In genomic region chr2:234564719-234565118, GRCh38 we compare ENCODE assay signal across 13 cellular contexts.
A peak's percentile ranks its signal among the peaks of the same experiment; 100 is the strongest.
DNase-seq lines count a peak whose midpoint lies in the region; FAIRE-seq and TF ChIP-seq lines count a peak whose summit lies in the region.
"Had no signal": no experiment of that assay in that cellular context is flagged by ENCODE, and none has a peak within 500 bp of the region (broad histone marks: within the 10 kb centered on the region; RNA-seq: fewer than 3 reads in every experiment).

No MANE protein-coding gene starts in this region.

- no peaks in the 10 kb centered on the region for H3F3A ChIP-seq in smooth muscle cell (ENCODE audit: low read depth)

- peaks cover 10% of the 10 kb centered on the region for H3K9me3 Mint-ChIP-seq in mesothelial cell of epicardium
- H3K9me3 Mint-ChIP-seq: activated CD4-positive, alpha-beta T cell treated with anti-CD3 and anti-CD28 coated beads, Interleukin-2, amount 10 ng/mL, durations not matched to agents 24 days and 14 days had no signal

- H3K9me1 ChIP-seq in endothelial cell of umbilical vein (replicated peaks; ENCODE audit: control insufficient read depth, extremely low read depth, insufficient read depth, low read length) = no peaks in the 10 kb centered on the region

- H3K4me1 Mint-ChIP-seq in mesothelial cell of epicardium = peaks cover 7% of the 10 kb centered on the region
- H3K4me1 Mint-ChIP-seq: activated CD4-positive, alpha-beta T cell treated with anti-CD3 and anti-CD28 coated beads, Interleukin-2, amount 10 ng/mL, durations not matched to agents 24 days and 14 days had no signal

- dilution Hi-C loops in endothelial cell of umbilical vein (cut with MboI; ENCODE audit: extremely low pct_ligation_motif_present, low sequenced_read_pairs) = loop anchor here (25.0 kb wide), 1 partner anchor 548 kb away; no protein-coding TSS in a partner anchor

- DNase-seq in NCI-H2029 treated with DMSO at 0.1 percent for 48 hours (lab: John Stamatoyannopoulos, UW) = peak; percentile 32
- no peak for DNase-seq in NCI-H2029 (lab: John Stamatoyannopoulos, UW)
- DNase-seq in NCI-H69 (lab: John Stamatoyannopoulos, UW) = peak; percentile 86
- peak; percentile 12 for DNase-seq in endothelial cell of umbilical vein (ENCODE audit: low read depth, low spot score)
- no peak for DNase-seq in smooth muscle cell (lab: John Stamatoyannopoulos, UW; ENCODE audit: unreplicated experiment)
- DNase-seq in HEK293T (ENCODE audit: extremely low spot score) = no peak
- no peak for DNase-seq in right atrium auricular region (ENCODE audit: low spot score)
- DNase-seq in mesothelial cell of epicardium (ENCODE audit: low spot score in 2 of 2, unreplicated experiment in 2 of 2) = no peak
- DNase-seq: activated CD4-positive, alpha-beta T cell treated with anti-CD3 and anti-CD28 coated beads, Interleukin-2, amount 10 ng/mL, durations not matched to agents 24 days and 14 days; body of pancreas; upper lobe of right lung had no signal

- no peak for TF ChIP-seq POLR2A in endothelial cell of umbilical vein (IDR thresholded peaks at IDR 0.05; ENCODE audit: low read depth, low read length)

- H3K4me2 ChIP-seq in endothelial cell of umbilical vein (ENCODE audit: insufficient read depth, low read length) = no peak overlapping the region
- H3K4me2 ChIP-seq in smooth muscle cell = no peak overlapping the region

- no peaks in the 10 kb centered on the region for H4K20me1 ChIP-seq in endothelial cell of umbilical vein (replicated peaks; ENCODE audit: control insufficient read depth, extremely low read depth, insufficient read depth, low read length)
- no peaks in the 10 kb centered on the region for H4K20me1 ChIP-seq in smooth muscle cell (ENCODE audit: low read depth)

- intact Hi-C loops in endothelial cell of umbilical vein (cut with micrococcal nuclease) = no loop called here

- H3K9me3 ChIP-seq in endothelial cell of umbilical vein (replicated peaks; ENCODE audit: control insufficient read depth, insufficient read depth, low read length) = no peaks in the 10 kb centered on the region
- H3K9me3 ChIP-seq in smooth muscle cell (replicated peaks; ENCODE audit: low read depth) = no peaks in the 10 kb centered on the region
- no peaks in the 10 kb centered on the region for H3K9me3 ChIP-seq in right atrium auricular region
- H3K9me3 ChIP-seq: body of pancreas, upper lobe of right lung had no signal

- no TSS peak for BruUV-seq in endothelial cell of umbilical vein (replicated peaks; lab: Mats Ljungman, UMichigan)

- peaks cover 4% of the 10 kb centered on the region for H3K36me3 Mint-ChIP-seq in mesothelial cell of epicardium

- peak in 1 of 2 donors; percentile 4 for TF ChIP-seq CTCF in endothelial cell of umbilical vein (IDR thresholded peaks at IDR 0.05; ENCODE audit: extremely low read depth in 1 of 2, insufficient read depth in 1 of 2, low read depth in 1 of 2, low read length in 2 of 2)
- TF ChIP-seq CTCF in smooth muscle cell (IDR thresholded peaks at IDR 0.05; ENCODE audit: borderline replicate concordance, insufficient read depth, poor library complexity, severe bottlenecking) = peak; percentile 18
- no peak for TF ChIP-seq CTCF in right atrium auricular region (IDR thresholded peaks at IDR 0.05)
- TF ChIP-seq CTCF in mesothelial cell of epicardium (IDR thresholded peaks at IDR 0.05; ENCODE audit: unreplicated experiment) = no peak

- no peak overlapping the region for H3K27ac ChIP-seq in endothelial cell of umbilical vein (ENCODE audit: insufficient read depth, low read depth, low read length)
- no peak overlapping the region for H3K27ac ChIP-seq in smooth muscle cell (ENCODE audit: low read depth)
- H3K27ac ChIP-seq in right atrium auricular region = no peak overlapping the region
- H3K27ac ChIP-seq: body of pancreas, upper lobe of right lung had no signal

- peaks cover 10% of the 10 kb centered on the region for H3K27me3 Mint-ChIP-seq in mesothelial cell of epicardium (ENCODE audit: low read depth)

- H2AFZ ChIP-seq in endothelial cell of umbilical vein (ENCODE audit: low read depth, low read length) (no peak overlapping the region), smooth muscle cell (ENCODE audit: low read depth) (no peak overlapping the region)

- no peak overlapping the region for H3K9ac ChIP-seq in endothelial cell of umbilical vein (replicated peaks; ENCODE audit: extremely low read depth, insufficient read depth, low read length)
- no peak overlapping the region for H3K9ac ChIP-seq in smooth muscle cell (ENCODE audit: low read depth)

- no peaks in the 10 kb centered on the region for H3K36me3 ChIP-seq in endothelial cell of umbilical vein (ENCODE audit: control insufficient read depth in 2 of 2, extremely low read depth in 1 of 2, insufficient read depth in 2 of 2, low read length in 2 of 2)
- no peaks in the 10 kb centered on the region for H3K36me3 ChIP-seq in smooth muscle cell (ENCODE audit: low read depth)
- no peaks in the 10 kb centered on the region for H3K36me3 ChIP-seq in right atrium auricular region
- H3K36me3 ChIP-seq: upper lobe of right lung had no signal

- 60% methylated on average over 2 of the region's 2 CpGs for WGBS in smooth muscle cell (ENCODE audit: low lambda C conversion rate)

- CTCF ChIA-PET in endothelial cell of umbilical vein (lab: Charles Lee) = interaction anchor here (0.7 to 2.0 kb wide), 12 partner anchors 8 to 553 kb away, joined by 3 to 17 read pairs (median 3); no protein-coding TSS in a partner anchor
- CTCF ChIA-PET in HEK293T (lab: Yijun Ruan, JAX) = interaction anchor here (0.8 kb wide), 1 partner anchor 17 kb away, joined by 4 read pairs; no protein-coding TSS in a partner anchor

- H3K79me2 ChIP-seq in endothelial cell of umbilical vein (ENCODE audit: control insufficient read depth, insufficient read depth, low read length) = no peaks in the 10 kb centered on the region
- no peaks in the 10 kb centered on the region for H3K79me2 ChIP-seq in smooth muscle cell (ENCODE audit: low read depth)

- H3K4me3 Mint-ChIP-seq in mesothelial cell of epicardium = no peak overlapping the region
- H3K4me3 Mint-ChIP-seq: activated CD4-positive, alpha-beta T cell treated with anti-CD3 and anti-CD28 coated beads, Interleukin-2, amount 10 ng/mL, durations not matched to agents 24 days and 14 days had no signal

- no peak for FAIRE-seq in endothelial cell of umbilical vein (lab: Jason Lieb, UNC)
- FAIRE-seq: A204.1, islet of Langerhans had no signal

- H3K4me3 ChIP-seq in endothelial cell of umbilical vein (replicated peaks in 1 of 3; ENCODE audit: insufficient read depth in 1 of 3, low read depth in 1 of 3, low read length in 3 of 3) = no peak overlapping the region
- H3K4me3 ChIP-seq in smooth muscle cell = no peak overlapping the region
- no peak overlapping the region for H3K4me3 ChIP-seq in right atrium auricular region
- H3K4me3 ChIP-seq: body of pancreas, upper lobe of right lung had no signal

- H3K27ac Mint-ChIP-seq in mesothelial cell of epicardium = no peak overlapping the region
- H3K27ac Mint-ChIP-seq: activated CD4-positive, alpha-beta T cell treated with anti-CD3 and anti-CD28 coated beads, Interleukin-2, amount 10 ng/mL, durations not matched to agents 24 days and 14 days had no signal

- H3K4me1 ChIP-seq in endothelial cell of umbilical vein (ENCODE audit: control insufficient read depth, extremely low read depth, insufficient read depth, low read length) (no peaks in the 10 kb centered on the region), smooth muscle cell (ENCODE audit: low read depth) (peaks cover 11% of the 10 kb centered on the region), right atrium auricular region (no peaks in the 10 kb centered on the region)
- H3K4me1 ChIP-seq: body of pancreas, upper lobe of right lung had no signal

- peaks cover 0 to under 1% of the 10 kb centered on the region in 2 experiments for H3K27me3 ChIP-seq in endothelial cell of umbilical vein (ENCODE audit: control insufficient read depth in 2 of 2, insufficient read depth in 2 of 2, low read length in 2 of 2)
- no peaks in the 10 kb centered on the region for H3K27me3 ChIP-seq in smooth muscle cell (ENCODE audit: low read depth)
- no peaks in the 10 kb centered on the region for H3K27me3 ChIP-seq in right atrium auricular region
- H3K27me3 ChIP-seq: body of pancreas, upper lobe of right lung had no signal

- POLR2A ChIA-PET in endothelial cell of umbilical vein (lab: Charles Lee) (no interaction called here), HEK293T (lab: Yijun Ruan, JAX) (no interaction called here)

TF ChIP-seq in endothelial cell of umbilical vein, 7 proteins besides CTCF, POLR2A, EP300 and RAD21:
- TF ChIP-seq MYC (IDR thresholded peaks at IDR 0.05; ENCODE audit: low read depth, low read length) = no peak
- TF ChIP-seq, protein P1, sequence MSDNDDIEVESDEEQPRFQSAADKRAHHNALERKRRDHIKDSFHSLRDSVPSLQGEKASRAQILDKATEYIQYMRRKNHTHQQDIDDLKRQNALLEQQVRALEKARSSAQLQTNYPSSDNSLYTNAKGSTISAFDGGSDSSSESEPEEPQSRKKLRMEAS (IDR thresholded peaks at IDR 0.05; ENCODE audit: insufficient read depth, insufficient read length) = no peak
- no peak for TF ChIP-seq JUN (IDR thresholded peaks at IDR 0.05; ENCODE audit: borderline replicate concordance, insufficient read depth, insufficient read length, low read depth)
- TF ChIP-seq GATA2 (IDR thresholded peaks at IDR 0.05; ENCODE audit: insufficient read depth, insufficient read length, low read depth, low read length) = no peak
- no peak for TF ChIP-seq EZH2 (IDR thresholded peaks at IDR 0.05; ENCODE audit: borderline replicate concordance, low read depth, low read length, severe bottlenecking)
- no peak for TF ChIP-seq FOS (IDR thresholded peaks at IDR 0.05; ENCODE audit: borderline replicate concordance, insufficient read depth, low read length)
- no peak for TF ChIP-seq POLR2AphosphoS5 (IDR thresholded peaks at IDR 0.05; ENCODE audit: insufficient read depth, low read depth, low read length)

TF ChIP-seq in HEK293T, 16 proteins besides CTCF, POLR2A, EP300 and RAD21:
- TF ChIP-seq CTBP1 (IDR thresholded peaks at IDR 0.05; ENCODE audit: borderline replicate concordance) = no peak
- TF ChIP-seq ARNT (IDR thresholded peaks at IDR 0.05) = no peak
- no peak for TF ChIP-seq ELF4 (IDR thresholded peaks at IDR 0.05)
- no peak for TF ChIP-seq BHLHE40 (IDR thresholded peaks at IDR 0.05; ENCODE audit: borderline replicate concordance)
- no peak for TF ChIP-seq FOXK2 (IDR thresholded peaks at IDR 0.05)
- no peak for TF ChIP-seq SP1 (IDR thresholded peaks at IDR 0.05)
- no peak for TF ChIP-seq ZNF384 (IDR thresholded peaks at IDR 0.05)

Comparison
In these comparisons a context has a peak if more than half of its experiments do, and no peak if none do; other contexts are left out.
1. DNase-seq: peak in NCI-H2029 treated with DMSO at 0.1 percent for 48 hours (single experiment), NCI-H69 (single experiment) and endothelial cell of umbilical vein (single experiment); none in NCI-H2029 (single experiment), smooth muscle cell (single experiment), HEK293T (single experiment), right atrium auricular region (single experiment) and mesothelial cell of epicardium (0 of 2).